Comparison of ENCODE assay signal across 1 cellular context in the genomic region with DNA sequence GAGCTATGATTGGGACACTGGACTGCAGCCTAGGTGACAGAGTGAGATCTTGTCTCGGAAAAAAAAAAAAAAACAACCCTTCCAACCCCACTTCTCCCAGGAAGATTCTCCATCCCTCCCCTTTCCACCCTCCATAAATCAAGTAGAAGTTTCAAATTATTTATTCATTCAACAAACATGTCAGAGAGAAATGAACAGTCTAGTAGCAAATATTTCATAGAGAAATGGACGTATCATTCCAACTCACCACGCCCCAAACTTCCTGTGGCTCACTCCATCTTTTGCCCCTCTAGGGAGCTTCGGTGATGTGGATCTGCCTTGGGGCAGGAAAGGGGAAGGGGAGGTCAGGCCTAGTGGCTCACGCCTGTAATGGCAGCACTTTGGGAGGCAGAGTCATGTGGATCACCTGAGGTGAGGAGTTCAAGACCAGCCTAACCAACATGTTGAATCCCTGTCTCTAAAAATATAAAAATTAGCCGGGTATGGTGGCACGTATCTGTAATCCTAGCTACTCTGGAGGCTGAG.
TF ChIP-seq lines count a peak whose summit lies in the region.

No MANE protein-coding gene starts in this region.

TF ChIP-seq in K562, 482 proteins besides CTCF, POLR2A, EP300 and RAD21 (continued from another document and continues in another):
- TF ChIP-seq, protein P1, sequence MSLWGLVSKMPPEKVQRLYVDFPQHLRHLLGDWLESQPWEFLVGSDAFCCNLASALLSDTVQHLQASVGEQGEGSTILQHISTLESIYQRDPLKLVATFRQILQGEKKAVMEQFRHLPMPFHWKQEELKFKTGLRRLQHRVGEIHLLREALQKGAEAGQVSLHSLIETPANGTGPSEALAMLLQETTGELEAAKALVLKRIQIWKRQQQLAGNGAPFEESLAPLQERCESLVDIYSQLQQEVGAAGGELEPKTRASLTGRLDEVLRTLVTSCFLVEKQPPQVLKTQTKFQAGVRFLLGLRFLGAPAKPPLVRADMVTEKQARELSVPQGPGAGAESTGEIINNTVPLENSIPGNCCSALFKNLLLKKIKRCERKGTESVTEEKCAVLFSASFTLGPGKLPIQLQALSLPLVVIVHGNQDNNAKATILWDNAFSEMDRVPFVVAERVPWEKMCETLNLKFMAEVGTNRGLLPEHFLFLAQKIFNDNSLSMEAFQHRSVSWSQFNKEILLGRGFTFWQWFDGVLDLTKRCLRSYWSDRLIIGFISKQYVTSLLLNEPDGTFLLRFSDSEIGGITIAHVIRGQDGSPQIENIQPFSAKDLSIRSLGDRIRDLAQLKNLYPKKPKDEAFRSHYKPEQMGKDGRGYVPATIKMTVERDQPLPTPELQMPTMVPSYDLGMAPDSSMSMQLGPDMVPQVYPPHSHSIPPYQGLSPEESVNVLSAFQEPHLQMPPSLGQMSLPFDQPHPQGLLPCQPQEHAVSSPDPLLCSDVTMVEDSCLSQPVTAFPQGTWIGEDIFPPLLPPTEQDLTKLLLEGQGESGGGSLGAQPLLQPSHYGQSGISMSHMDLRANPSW (CRISPR knock-in tag; IDR thresholded peaks at IDR 0.05) = no peak
- TF ChIP-seq FOXA3 (CRISPR knock-in tag; conservative IDR thresholded peaks at IDR 0.05 in 1 of 2, IDR thresholded peaks at IDR 0.05 in 1 of 2) = no peak
- TF ChIP-seq, protein P2, sequence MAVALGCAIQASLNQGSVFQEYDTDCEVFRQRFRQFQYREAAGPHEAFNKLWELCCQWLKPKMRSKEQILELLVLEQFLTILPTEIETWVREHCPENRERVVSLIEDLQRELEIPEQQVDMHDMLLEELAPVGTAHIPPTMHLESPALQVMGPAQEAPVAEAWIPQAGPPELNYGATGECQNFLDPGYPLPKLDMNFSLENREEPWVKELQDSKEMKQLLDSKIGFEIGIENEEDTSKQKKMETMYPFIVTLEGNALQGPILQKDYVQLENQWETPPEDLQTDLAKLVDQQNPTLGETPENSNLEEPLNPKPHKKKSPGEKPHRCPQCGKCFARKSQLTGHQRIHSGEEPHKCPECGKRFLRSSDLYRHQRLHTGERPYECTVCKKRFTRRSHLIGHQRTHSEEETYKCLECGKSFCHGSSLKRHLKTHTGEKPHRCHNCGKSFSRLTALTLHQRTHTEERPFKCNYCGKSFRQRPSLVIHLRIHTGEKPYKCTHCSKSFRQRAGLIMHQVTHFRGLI (CRISPR knock-in tag; IDR thresholded peaks at IDR 0.05) = no peak
- TF ChIP-seq, protein P3, sequence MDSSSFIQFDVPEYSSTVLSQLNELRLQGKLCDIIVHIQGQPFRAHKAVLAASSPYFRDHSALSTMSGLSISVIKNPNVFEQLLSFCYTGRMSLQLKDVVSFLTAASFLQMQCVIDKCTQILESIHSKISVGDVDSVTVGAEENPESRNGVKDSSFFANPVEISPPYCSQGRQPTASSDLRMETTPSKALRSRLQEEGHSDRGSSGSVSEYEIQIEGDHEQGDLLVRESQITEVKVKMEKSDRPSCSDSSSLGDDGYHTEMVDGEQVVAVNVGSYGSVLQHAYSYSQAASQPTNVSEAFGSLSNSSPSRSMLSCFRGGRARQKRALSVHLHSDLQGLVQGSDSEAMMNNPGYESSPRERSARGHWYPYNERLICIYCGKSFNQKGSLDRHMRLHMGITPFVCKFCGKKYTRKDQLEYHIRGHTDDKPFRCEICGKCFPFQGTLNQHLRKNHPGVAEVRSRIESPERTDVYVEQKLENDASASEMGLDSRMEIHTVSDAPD (CRISPR knock-in tag; IDR thresholded peaks at IDR 0.05) = no peak
- TF ChIP-seq HNRNPUL1 (IDR thresholded peaks at IDR 0.05; ENCODE audit: low read length) = no peak
- TF ChIP-seq ZNF41 (CRISPR knock-in tag; conservative IDR thresholded peaks at IDR 0.05) = no peak
- TF ChIP-seq MIER1 (IDR thresholded peaks at IDR 0.05; ENCODE audit: low read depth) = 0 out of 2 replicates have a peak, but pooled peaks have one; percentile 49
- TF ChIP-seq SPI1 (IDR thresholded peaks at IDR 0.05; ENCODE audit: borderline replicate concordance, low read depth, low read length) = peak; percentile 81
- TF ChIP-seq, protein P4, sequence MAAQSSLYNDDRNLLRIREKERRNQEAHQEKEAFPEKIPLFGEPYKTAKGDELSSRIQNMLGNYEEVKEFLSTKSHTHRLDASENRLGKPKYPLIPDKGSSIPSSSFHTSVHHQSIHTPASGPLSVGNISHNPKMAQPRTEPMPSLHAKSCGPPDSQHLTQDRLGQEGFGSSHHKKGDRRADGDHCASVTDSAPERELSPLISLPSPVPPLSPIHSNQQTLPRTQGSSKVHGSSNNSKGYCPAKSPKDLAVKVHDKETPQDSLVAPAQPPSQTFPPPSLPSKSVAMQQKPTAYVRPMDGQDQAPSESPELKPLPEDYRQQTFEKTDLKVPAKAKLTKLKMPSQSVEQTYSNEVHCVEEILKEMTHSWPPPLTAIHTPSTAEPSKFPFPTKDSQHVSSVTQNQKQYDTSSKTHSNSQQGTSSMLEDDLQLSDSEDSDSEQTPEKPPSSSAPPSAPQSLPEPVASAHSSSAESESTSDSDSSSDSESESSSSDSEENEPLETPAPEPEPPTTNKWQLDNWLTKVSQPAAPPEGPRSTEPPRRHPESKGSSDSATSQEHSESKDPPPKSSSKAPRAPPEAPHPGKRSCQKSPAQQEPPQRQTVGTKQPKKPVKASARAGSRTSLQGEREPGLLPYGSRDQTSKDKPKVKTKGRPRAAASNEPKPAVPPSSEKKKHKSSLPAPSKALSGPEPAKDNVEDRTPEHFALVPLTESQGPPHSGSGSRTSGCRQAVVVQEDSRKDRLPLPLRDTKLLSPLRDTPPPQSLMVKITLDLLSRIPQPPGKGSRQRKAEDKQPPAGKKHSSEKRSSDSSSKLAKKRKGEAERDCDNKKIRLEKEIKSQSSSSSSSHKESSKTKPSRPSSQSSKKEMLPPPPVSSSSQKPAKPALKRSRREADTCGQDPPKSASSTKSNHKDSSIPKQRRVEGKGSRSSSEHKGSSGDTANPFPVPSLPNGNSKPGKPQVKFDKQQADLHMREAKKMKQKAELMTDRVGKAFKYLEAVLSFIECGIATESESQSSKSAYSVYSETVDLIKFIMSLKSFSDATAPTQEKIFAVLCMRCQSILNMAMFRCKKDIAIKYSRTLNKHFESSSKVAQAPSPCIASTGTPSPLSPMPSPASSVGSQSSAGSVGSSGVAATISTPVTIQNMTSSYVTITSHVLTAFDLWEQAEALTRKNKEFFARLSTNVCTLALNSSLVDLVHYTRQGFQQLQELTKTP (IDR thresholded peaks at IDR 0.05; ENCODE audit: low read depth in 1 of 2, partially characterized antibody in 2 of 2) = peak in 1 of 2 experiments; percentile 52
- TF ChIP-seq, protein P5, sequence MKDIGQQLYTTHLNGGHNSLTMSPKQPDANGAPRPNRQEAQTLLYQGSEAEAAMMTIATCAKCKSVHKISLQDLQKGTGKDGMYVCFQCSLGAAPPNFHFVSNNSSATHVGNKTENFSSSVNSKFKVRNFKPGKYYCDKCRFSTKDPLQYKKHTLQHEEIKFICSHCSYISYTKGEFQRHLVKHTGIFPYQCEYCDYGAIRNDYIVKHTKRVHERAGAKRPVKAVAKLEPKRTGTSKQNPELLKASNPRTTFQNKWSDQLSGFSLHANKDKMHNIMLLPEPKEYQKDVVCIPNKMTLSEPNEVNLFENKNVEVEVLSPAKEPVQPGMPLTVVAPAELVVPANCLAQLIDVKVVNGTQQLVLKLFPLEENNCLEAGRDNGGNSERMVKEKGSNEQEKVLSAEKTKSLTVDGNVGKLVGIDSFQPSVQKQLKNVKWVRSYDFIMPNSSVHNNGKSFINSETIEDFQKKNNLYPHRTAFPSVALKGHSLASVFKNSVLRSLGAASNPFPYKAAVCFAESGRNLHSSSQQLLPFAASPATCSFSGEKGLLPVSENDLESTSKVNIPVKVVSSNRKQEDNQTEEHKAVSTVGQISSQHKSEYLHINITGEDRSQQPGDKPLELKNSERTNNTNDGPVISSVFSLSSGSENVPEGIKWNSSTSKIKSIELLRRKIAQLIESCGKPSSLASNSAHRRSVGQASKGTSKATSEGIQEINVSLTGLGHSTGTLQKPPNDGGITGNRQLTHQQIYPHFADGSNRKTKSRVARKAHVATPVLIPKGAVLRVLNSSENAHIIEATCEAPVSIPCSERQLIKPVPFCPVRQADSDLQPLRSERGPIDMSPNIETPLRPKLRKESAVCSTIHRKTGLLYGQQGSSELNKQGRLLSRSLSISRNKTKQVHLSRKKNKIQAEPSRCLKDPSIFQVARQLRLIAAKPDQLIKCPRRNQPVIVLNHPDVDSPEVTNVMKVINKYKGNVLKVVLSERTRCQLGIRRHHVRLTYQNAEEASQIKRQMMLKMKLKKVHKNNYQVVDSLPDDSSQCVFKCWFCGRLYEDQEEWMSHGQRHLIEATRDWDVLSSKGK (CRISPR knock-in tag; IDR thresholded peaks at IDR 0.05) = no peak
- TF ChIP-seq GTF2E2 (tag; IDR thresholded peaks at IDR 0.05) = 0 out of 2 replicates have a peak, but pooled peaks have one; percentile 9
- TF ChIP-seq, protein P6, sequence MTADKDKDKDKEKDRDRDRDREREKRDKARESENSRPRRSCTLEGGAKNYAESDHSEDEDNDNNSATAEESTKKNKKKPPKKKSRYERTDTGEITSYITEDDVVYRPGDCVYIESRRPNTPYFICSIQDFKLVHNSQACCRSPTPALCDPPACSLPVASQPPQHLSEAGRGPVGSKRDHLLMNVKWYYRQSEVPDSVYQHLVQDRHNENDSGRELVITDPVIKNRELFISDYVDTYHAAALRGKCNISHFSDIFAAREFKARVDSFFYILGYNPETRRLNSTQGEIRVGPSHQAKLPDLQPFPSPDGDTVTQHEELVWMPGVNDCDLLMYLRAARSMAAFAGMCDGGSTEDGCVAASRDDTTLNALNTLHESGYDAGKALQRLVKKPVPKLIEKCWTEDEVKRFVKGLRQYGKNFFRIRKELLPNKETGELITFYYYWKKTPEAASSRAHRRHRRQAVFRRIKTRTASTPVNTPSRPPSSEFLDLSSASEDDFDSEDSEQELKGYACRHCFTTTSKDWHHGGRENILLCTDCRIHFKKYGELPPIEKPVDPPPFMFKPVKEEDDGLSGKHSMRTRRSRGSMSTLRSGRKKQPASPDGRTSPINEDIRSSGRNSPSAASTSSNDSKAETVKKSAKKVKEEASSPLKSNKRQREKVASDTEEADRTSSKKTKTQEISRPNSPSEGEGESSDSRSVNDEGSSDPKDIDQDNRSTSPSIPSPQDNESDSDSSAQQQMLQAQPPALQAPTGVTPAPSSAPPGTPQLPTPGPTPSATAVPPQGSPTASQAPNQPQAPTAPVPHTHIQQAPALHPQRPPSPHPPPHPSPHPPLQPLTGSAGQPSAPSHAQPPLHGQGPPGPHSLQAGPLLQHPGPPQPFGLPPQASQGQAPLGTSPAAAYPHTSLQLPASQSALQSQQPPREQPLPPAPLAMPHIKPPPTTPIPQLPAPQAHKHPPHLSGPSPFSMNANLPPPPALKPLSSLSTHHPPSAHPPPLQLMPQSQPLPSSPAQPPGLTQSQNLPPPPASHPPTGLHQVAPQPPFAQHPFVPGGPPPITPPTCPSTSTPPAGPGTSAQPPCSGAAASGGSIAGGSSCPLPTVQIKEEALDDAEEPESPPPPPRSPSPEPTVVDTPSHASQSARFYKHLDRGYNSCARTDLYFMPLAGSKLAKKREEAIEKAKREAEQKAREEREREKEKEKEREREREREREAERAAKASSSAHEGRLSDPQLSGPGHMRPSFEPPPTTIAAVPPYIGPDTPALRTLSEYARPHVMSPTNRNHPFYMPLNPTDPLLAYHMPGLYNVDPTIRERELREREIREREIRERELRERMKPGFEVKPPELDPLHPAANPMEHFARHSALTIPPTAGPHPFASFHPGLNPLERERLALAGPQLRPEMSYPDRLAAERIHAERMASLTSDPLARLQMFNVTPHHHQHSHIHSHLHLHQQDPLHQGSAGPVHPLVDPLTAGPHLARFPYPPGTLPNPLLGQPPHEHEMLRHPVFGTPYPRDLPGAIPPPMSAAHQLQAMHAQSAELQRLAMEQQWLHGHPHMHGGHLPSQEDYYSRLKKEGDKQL (CRISPR knock-in tag; IDR thresholded peaks at IDR 0.05; ENCODE audit: borderline replicate concordance) = no peak
- TF ChIP-seq, protein P7, sequence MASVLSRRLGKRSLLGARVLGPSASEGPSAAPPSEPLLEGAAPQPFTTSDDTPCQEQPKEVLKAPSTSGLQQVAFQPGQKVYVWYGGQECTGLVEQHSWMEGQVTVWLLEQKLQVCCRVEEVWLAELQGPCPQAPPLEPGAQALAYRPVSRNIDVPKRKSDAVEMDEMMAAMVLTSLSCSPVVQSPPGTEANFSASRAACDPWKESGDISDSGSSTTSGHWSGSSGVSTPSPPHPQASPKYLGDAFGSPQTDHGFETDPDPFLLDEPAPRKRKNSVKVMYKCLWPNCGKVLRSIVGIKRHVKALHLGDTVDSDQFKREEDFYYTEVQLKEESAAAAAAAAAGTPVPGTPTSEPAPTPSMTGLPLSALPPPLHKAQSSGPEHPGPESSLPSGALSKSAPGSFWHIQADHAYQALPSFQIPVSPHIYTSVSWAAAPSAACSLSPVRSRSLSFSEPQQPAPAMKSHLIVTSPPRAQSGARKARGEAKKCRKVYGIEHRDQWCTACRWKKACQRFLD (CRISPR knock-in tag; IDR thresholded peaks at IDR 0.05) = no peak
- TF ChIP-seq MTA3 (IDR thresholded peaks at IDR 0.05; ENCODE audit: borderline replicate concordance) = no peak
- no peak for TF ChIP-seq ZFP1 (CRISPR knock-in tag; IDR thresholded peaks at IDR 0.05)
- no peak for TF ChIP-seq KDM4B (IDR thresholded peaks at IDR 0.05; ENCODE audit: borderline replicate concordance in 2 of 2, low read depth in 1 of 2)
- TF ChIP-seq CREB1 (IDR thresholded peaks at IDR 0.05) = no peak
- no peak; the same call in 1 of the 2 replicates for TF ChIP-seq CREB1 (CRISPR knock-in tag; IDR thresholded peaks at IDR 0.05)
- peak; percentile 34; the same call in 1 of the 2 replicates for TF ChIP-seq ZNF384 (IDR thresholded peaks at IDR 0.05; ENCODE audit: low read depth, low read length)
- TF ChIP-seq MEIS2 (IDR thresholded peaks at IDR 0.05; ENCODE audit: partially characterized antibody) = peak; percentile 80
- TF ChIP-seq POLR2B (IDR thresholded peaks at IDR 0.05; ENCODE audit: low read depth, partially characterized antibody) = no peak
- TF ChIP-seq GATAD2A (IDR thresholded peaks at IDR 0.05) = no peak
- TF ChIP-seq FOXK2 (conservative IDR thresholded peaks at IDR 0.05 in 1 of 2, IDR thresholded peaks at IDR 0.05 in 1 of 2; ENCODE audit: low read depth in 2 of 2) = peak in 1 of 2 experiments; percentile 17; a peak in 2 of 4 replicates
- peak; percentile 35; the same call in 1 of the 2 replicates for TF ChIP-seq ZNF316 (IDR thresholded peaks at IDR 0.05)
- TF ChIP-seq ZNF431 (CRISPR knock-in tag; IDR thresholded peaks at IDR 0.05) = 0 out of 2 replicates have a peak, but pooled peaks have one; percentile 41
- 0 out of 2 replicates have a peak, but pooled peaks have one; percentile 18 for TF ChIP-seq NR2C1 (IDR thresholded peaks at IDR 0.05)
- TF ChIP-seq NR2C1 (tag; IDR thresholded peaks at IDR 0.05) = no peak
- TF ChIP-seq NONO (IDR thresholded peaks at IDR 0.05; ENCODE audit: low read depth in 2 of 2, low read length in 1 of 2) = no peak
- TF ChIP-seq, protein P8, sequence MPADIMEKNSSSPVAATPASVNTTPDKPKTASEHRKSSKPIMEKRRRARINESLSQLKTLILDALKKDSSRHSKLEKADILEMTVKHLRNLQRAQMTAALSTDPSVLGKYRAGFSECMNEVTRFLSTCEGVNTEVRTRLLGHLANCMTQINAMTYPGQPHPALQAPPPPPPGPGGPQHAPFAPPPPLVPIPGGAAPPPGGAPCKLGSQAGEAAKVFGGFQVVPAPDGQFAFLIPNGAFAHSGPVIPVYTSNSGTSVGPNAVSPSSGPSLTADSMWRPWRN (IDR thresholded peaks at IDR 0.05; ENCODE audit: low read depth) = no peak
